In genomic region chr19:36214388-36215275, GRCh38 we compare ENCODE assay signal across 8 cellular contexts. TPM values are rescaled to one million over a fixed set of nuclear protein-coding genes. Genes with fewer than 3 reads are reported as not detected.
DNase-seq lines count a peak whose midpoint lies in the region; ATAC-seq and TF ChIP-seq lines count a peak whose summit lies in the region.

ZNF146 (plus strand) TSS chr19:36215106; CDS start chr19:36236441, 21,335 bp downstream.
ZNF565 (minus strand) TSS chr19:36214665; CDS start chr19:36201985, 12,680 bp downstream.

- ATAC-seq in HG02678 (IDR thresholded peaks at IDR 0.05; ENCODE audit: unreplicated experiment) (peak; percentile 92), Right ventricle myocardium superior (ENCODE audit: poor library complexity) (peak; percentile 97)

- TF ChIP-seq POLR2A in ovary (IDR thresholded peaks at IDR 0.05), result peak; percentile 86
- peak; percentile 54 to 83 for TF ChIP-seq POLR2A in thyroid gland (IDR thresholded peaks at IDR 0.05)

- H3K4me3 ChIP-seq in GM12865 (ENCODE audit: low read depth, low read length), result peak within 1 kb of the TSS; percentile 70
- H3K4me3 ChIP-seq in ovary, result peak within 1 kb of the TSS; percentile 79
- H3K4me3 ChIP-seq in thyroid gland (replicated peaks in 1 of 3), result peak within 1 kb of the TSS; percentile 26 to 89 (median 56)

- intact Hi-C loops in Right ventricle myocardium superior (cut with DNase I), result no loop called here
- intact Hi-C loops in ovary (cut with DNase I), result no loop called here
- intact Hi-C loops in thyroid gland (cut with DNase I), result loop anchor here (10.0 kb wide), 1 partner anchor 270 kb away; the partner anchor contains the start of gene ZNF566

- H3K4me1 ChIP-seq in ovary (ENCODE audit: insufficient read depth) (peaks cover 9% of the 10 kb centered on the region), thyroid gland (peaks cover 10 to 12% of the 10 kb centered on the region in 2 donors)

- H3K27me3 ChIP-seq in ovary, result no peaks in the 10 kb centered on the region
- H3K27me3 ChIP-seq in thyroid gland, result no peaks in the 10 kb centered on the region

- WGBS in ovary, 3 donors, result 0 to 1% (median 0%) methylated on average over 63 to 73 of the region's 73 CpGs
- 0 to 1% methylated on average over 32 to 42 of the region's 73 CpGs for WGBS in thyroid gland, 2 donors

- H3K36me3 ChIP-seq in ovary (no peaks in the 10 kb centered on the region), thyroid gland (no peaks in the 10 kb centered on the region)

- TF ChIP-seq EP300 in ovary (IDR thresholded peaks at IDR 0.05), result no peak

- peak; percentile 99 for DNase-seq in GM12865 (ENCODE audit: low read depth)
- peak; percentile 98 for DNase-seq in NCI-H1105 treated with DMSO at 0.1 percent for 48 hours (lab: John Stamatoyannopoulos, UW)
- DNase-seq in SKM-1 (lab: John Stamatoyannopoulos, UW; ENCODE audit: unreplicated experiment), result peak; percentile 99
- DNase-seq in activated naive CD8-positive, alpha-beta T cell treated with anti-CD3 and anti-CD28 coated beads, Interleukin-2, amount 50 U/mL, for 16 hours (ENCODE audit: low read depth, low spot score), result peak; percentile 97
- peak; percentile 98 for DNase-seq in Right ventricle myocardium superior
- DNase-seq in ovary, result peak; percentile 96 to 98 (median 97)
- peak; percentile 98 for DNase-seq in thyroid gland

- H3K27ac ChIP-seq in ovary, result peak within 1 kb of the TSS; percentile 85 to 88
- peak within 1 kb of the TSS; percentile 76 to 95 (median 94) for H3K27ac ChIP-seq in thyroid gland

- H3K9me3 ChIP-seq in ovary, result no peaks in the 10 kb centered on the region
- H3K9me3 ChIP-seq in thyroid gland, result no peaks in the 10 kb centered on the region

- no peak for TF ChIP-seq CTCF in GM12865 (IDR thresholded peaks at IDR 0.05; ENCODE audit: insufficient read depth, low read depth, low read length, missing control alignments)
- TF ChIP-seq CTCF in ovary (IDR thresholded peaks at IDR 0.05), result peak in 2 of 3 donors; percentile 50 to 62
- peak in 4 of 6 experiments; percentile 13 to 48 (median 34) for TF ChIP-seq CTCF in thyroid gland (IDR thresholded peaks at IDR 0.05)

RNA-seq across cellular contexts. Expression of gene ZNF146, which starts in this region (rescaled TPM):
- 29.6 TPM for total RNA-seq in Right ventricle myocardium superior
- total RNA-seq in ovary, result 10 to 100 TPM; 52.0 to 73.8 (median 57.7) TPM
- polyA plus RNA-seq in ovary, result 10 to 100 TPM; 38.1 to 56.2 TPM
- total RNA-seq in thyroid gland, result 100 to 1,000 TPM in 1 of 4 donors, 10 to 100 TPM in 3; 69.6 to 127 (median 79.7) TPM

RNA-seq across cellular contexts. Expression of gene ZNF565, which starts in this region (rescaled TPM):
- 3.9 TPM for total RNA-seq in Right ventricle myocardium superior
- total RNA-seq in ovary, result 10 to 100 TPM in 1 of 7 donors, 1 to 10 TPM in 6; 3.6 to 10.1 (median 7.6) TPM
- 1 to 10 TPM; 4.1 to 6.9 TPM for polyA plus RNA-seq in ovary
- total RNA-seq in thyroid gland, result 10 to 100 TPM in 1 of 4 donors, 1 to 10 TPM in 3; 7.2 to 13.1 (median 7.4) TPM

Comparison
In these comparisons a context has a peak if more than half of its experiments do, and no peak if none do; other contexts are left out.
1. Peak in every context shown above with its lines: DNase-seq, ATAC-seq, H3K4me3 ChIP-seq and H3K27ac ChIP-seq.